31 cellular contexts compared by ENCODE assay signal in genomic region chr9:23855885-23856284, GRCh38. TPM values are rescaled to one million over a fixed set of nuclear protein-coding genes. Genes with fewer than 3 reads are reported as not detected.
"Had no signal": no experiment of that assay in that cellular context is flagged by ENCODE, and none has a peak within 500 bp of the region (broad histone marks: within the 10 kb centered on the region; RNA-seq: fewer than 3 reads in every experiment).

No MANE protein-coding gene starts in this region.

- DNase-seq: hypothalamus; immature natural killer cell; kidney; left colon; left lung; lower lobe of right lung; mammary epithelial cell; mesenchymal stem cell; naive thymus-derived CD4-positive, alpha-beta T cell; nucleus accumbens; pancreas; posterior cingulate gyrus; retina; right cardiac atrium; small intestine; spleen; stimulated activated CD4-positive, alpha-beta T cell treated with anti-CD3 and anti-CD28 coated beads, Interleukin-4, amount 100 ng/mL, for 24 hours; stimulated activated naive CD4-positive, alpha-beta T cell; tibial artery; upper lobe of right lung had no signal

- ATAC-seq: left colon; left lung; lower lobe of right lung; naive thymus-derived CD4-positive, alpha-beta T cell; natural killer cell treated with Interleukin-12 subunit alpha and Interleukin-12 subunit beta and Interleukin-15 and Interleukin-18, amount 100 ng/mL, for 72 hours; pancreas; right cardiac atrium; sciatic nerve; stimulated activated effector memory CD8-positive, alpha-beta T cell treated with anti-CD3 and anti-CD28 coated beads, Interleukin-12 subunit alpha, Interleukin-12 subunit beta, amount 100 ng/mL, for 72 hours; upper lobe of right lung had no signal

- H3K9me3 ChIP-seq: lower lobe of right lung, pancreas, prostate gland, suprapubic skin, thoracic aorta, tibial artery, upper lobe of right lung had no signal

- H3K36me3 ChIP-seq: left lung, lower lobe of right lung, pancreas, prostate gland, spleen, suprapubic skin, thoracic aorta, tibial artery, upper lobe of right lung had no signal

- H3K36me3 Mint-ChIP-seq: immature natural killer cell; mesothelial cell of epicardium; stimulated activated effector memory CD8-positive, alpha-beta T cell treated with anti-CD3 and anti-CD28 coated beads, Interleukin-12 subunit alpha, Interleukin-12 subunit beta, amount 100 ng/mL, for 72 hours had no signal

- H3K4me3 Mint-ChIP-seq: immature natural killer cell; mesothelial cell of epicardium; naive thymus-derived CD4-positive, alpha-beta T cell; natural killer cell treated with Interleukin-12 subunit alpha and Interleukin-12 subunit beta and Interleukin-15 and Interleukin-18, amount 100 ng/mL, for 72 hours; neural crest cell; stimulated activated effector memory CD8-positive, alpha-beta T cell treated with anti-CD3 and anti-CD28 coated beads, Interleukin-12 subunit alpha, Interleukin-12 subunit beta, amount 100 ng/mL, for 72 hours; stimulated activated naive CD8-positive, alpha-beta T cell treated with anti-CD3 and anti-CD28 coated beads, Interleukin-15, Interleukin-2, amounts not matched to agents 100 ng/mL and 50 ng/mL, for 24 hours had no signal

- H3K9me3 Mint-ChIP-seq: mesothelial cell of epicardium, neural crest cell had no signal

- H3K27ac Mint-ChIP-seq: immature natural killer cell; mesothelial cell of epicardium; naive thymus-derived CD4-positive, alpha-beta T cell; natural killer cell treated with Interleukin-12 subunit alpha and Interleukin-12 subunit beta and Interleukin-15 and Interleukin-18, amount 100 ng/mL, for 72 hours; stimulated activated effector memory CD8-positive, alpha-beta T cell treated with anti-CD3 and anti-CD28 coated beads, Interleukin-12 subunit alpha, Interleukin-12 subunit beta, amount 100 ng/mL, for 72 hours; stimulated activated naive CD8-positive, alpha-beta T cell treated with anti-CD3 and anti-CD28 coated beads, Interleukin-15, Interleukin-2, amounts not matched to agents 100 ng/mL and 50 ng/mL, for 24 hours had no signal

- H3K27ac ChIP-seq: left lung, lower lobe of right lung, pancreas, prostate gland, spleen, suprapubic skin, thoracic aorta, tibial artery, upper lobe of right lung had no signal

- H3K4me3 ChIP-seq: left lung, lower lobe of right lung, pancreas, prostate gland, spleen, suprapubic skin, thoracic aorta, tibial artery, upper lobe of right lung had no signal

- H3K4me1 Mint-ChIP-seq: immature natural killer cell; stimulated activated effector memory CD8-positive, alpha-beta T cell treated with anti-CD3 and anti-CD28 coated beads, Interleukin-12 subunit alpha, Interleukin-12 subunit beta, amount 100 ng/mL, for 72 hours had no signal

- H3K4me1 ChIP-seq: left lung, pancreas, prostate gland, upper lobe of right lung had no signal

RNA-seq across cellular contexts. Expression of gene ELAVL2, which starts 29.8 kb away (rescaled TPM):
- total RNA-seq: lower lobe of right lung; mononuclear cell; naive thymus-derived CD4-positive, alpha-beta T cell; natural killer cell treated with Interleukin-12 subunit alpha and Interleukin-12 subunit beta and Interleukin-15 and Interleukin-18, amount 100 ng/mL, for 72 hours; thoracic aorta; upper lobe of right lung had no signal
- polyA plus RNA-seq: immature natural killer cell; liver; naive thymus-derived CD4-positive, alpha-beta T cell had no signal
